ENCODE assay signal across 8 cellular contexts in the genomic region with DNA sequence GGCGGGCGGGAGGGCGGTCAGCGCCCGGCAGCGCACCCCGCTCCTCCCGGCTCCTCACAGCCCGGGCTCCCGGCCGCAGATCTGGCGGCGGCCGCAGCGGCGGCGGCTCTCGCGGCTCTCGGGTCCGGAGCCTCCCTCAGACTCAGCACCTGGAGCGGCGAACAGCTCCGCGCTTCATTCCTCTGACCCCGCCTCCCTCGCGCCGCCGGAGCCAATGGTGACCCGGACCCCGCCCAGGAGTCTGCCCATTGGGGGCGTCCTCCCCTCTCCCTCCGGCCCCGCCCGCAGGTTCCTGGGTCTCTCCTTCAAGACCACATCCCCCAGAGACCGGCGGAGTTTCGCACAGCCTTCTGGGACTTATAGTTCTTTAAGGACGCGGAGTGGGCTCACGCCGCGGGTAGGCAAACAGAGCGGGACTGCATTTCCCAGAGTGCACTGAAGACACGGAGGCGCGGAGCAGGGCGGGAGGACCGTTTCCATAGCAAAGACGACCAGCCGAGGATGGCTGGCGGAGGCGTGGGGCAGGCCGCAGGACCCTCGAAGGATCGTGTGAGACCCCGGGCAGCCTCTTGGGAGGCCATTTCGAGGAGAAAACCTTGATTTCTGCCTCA. TPM values are rescaled to one million over a fixed set of nuclear protein-coding genes. Genes with fewer than 3 reads are reported as not detected.
DNase-seq lines count a peak whose midpoint lies in the region; ATAC-seq and TF ChIP-seq lines count a peak whose summit lies in the region.

TSS of gene SMPD3 (minus strand) at position 149 of the 611 bp plus-strand sequence. CDS start 76,327 bp downstream, outside the sequence.

- no peaks in the 10 kb centered on the region for H3K36me3 ChIP-seq in Caco-2 (ENCODE audit: control insufficient read depth, insufficient read depth, low read length)
- H3K36me3 ChIP-seq in OCI-LY7 (ENCODE audit: insufficient read depth, low read length) = no peaks in the 10 kb centered on the region

- H4K20me1 ChIP-seq in OCI-LY7 (ENCODE audit: insufficient read depth, low read length) = no peaks in the 10 kb centered on the region

- BruUV-seq in Caco-2 (replicated peaks; lab: Mats Ljungman, UMichigan) = no TSS peak
- BruUV-seq in OCI-LY7 (replicated peaks; lab: Mats Ljungman, UMichigan) = no TSS peak

- CTCF ChIA-PET in Caco-2 (lab: Charles Lee) = interaction anchor here (0.6 to 2.2 kb wide), 8 partner anchors 22 to 116 kb away, joined by 3 to 9 read pairs (median 4); no protein-coding TSS in a partner anchor
- CTCF ChIA-PET in OCI-LY7 (lab: Charles Lee; ENCODE audit: unreplicated experiment) = no interaction called here

- H3K4me3 ChIP-seq in Caco-2 (ENCODE audit: low read depth, low read length) (peak within 1 kb of the TSS; percentile 43), OCI-LY7 (ENCODE audit: low read depth, low read length, poor library complexity, severe bottlenecking) (peak within 1 kb of the TSS; percentile 60)

- H3K9me2 ChIP-seq in OCI-LY7 (ENCODE audit: insufficient read depth, low read length) = no peaks in the 10 kb centered on the region

- peak within 1 kb of the TSS; percentile 77 for H3K4me3 Mint-ChIP-seq in Caco-2 (ENCODE audit: unreplicated experiment)

- H3K9me3 ChIP-seq in Caco-2 = no peaks in the 10 kb centered on the region
- no peaks in the 10 kb centered on the region for H3K9me3 ChIP-seq in OCI-LY7 (ENCODE audit: low read length)

- peaks cover 14% of the 10 kb centered on the region for H3K27me3 Mint-ChIP-seq in Caco-2 (ENCODE audit: insufficient read depth, unreplicated experiment)

- TF ChIP-seq CTCF in Caco-2 (IDR thresholded peaks at IDR 0.05; ENCODE audit: insufficient read depth in 1 of 2, low read depth in 1 of 2, low read length in 1 of 2, severe bottlenecking in 1 of 2, unreplicated experiment in 1 of 2) (peak in 1 of 2 experiments; percentile 8), OCI-LY7 (conservative IDR thresholded peaks at IDR 0.05; ENCODE audit: low read length) (no peak)

- peak; percentile 89 for ATAC-seq in GM21526 (IDR thresholded peaks at IDR 0.05; ENCODE audit: low FRiP score, unreplicated experiment)

- H3K27ac Mint-ChIP-seq in Caco-2 (ENCODE audit: unreplicated experiment) = peak within 1 kb of the TSS; percentile 58

- peak within 1 kb of the TSS; percentile 42; the same call in 1 of the 2 replicates for H2AFZ ChIP-seq in OCI-LY7 (ENCODE audit: low read length)

- intact Hi-C loops in Caco-2 (cut with micrococcal nuclease; ENCODE audit: unreplicated experiment) = loop anchor here (2.0 to 5.0 kb wide), 3 partner anchors 30 to 344 kb away; no protein-coding TSS in a partner anchor
- intact Hi-C loops in OCI-LY7 (cut with micrococcal nuclease; ENCODE audit: unreplicated experiment) = loop anchor here (5.0 to 10.0 kb wide), 3 partner anchors 44 to 146 kb away; no protein-coding TSS in a partner anchor

- peaks cover 2% of the 10 kb centered on the region; the same call in 1 of the 2 replicates for H3K27me3 ChIP-seq in Caco-2 (replicated peaks; ENCODE audit: control insufficient read depth, insufficient read depth, low read length)

- DNase-seq in Caco-2 (peak; percentile 100), HuH-7 (ENCODE audit: low spot score) (peak; percentile 99), OCI-LY7 (ENCODE audit: low spot score) (peak; percentile 100), activated T-cell treated with anti-CD3 and anti-CD28 coated beads for 4 hours (peak; percentile 94), epithelial cell of prostate (ENCODE audit: low read depth, low spot score) (peak; percentile 49), midbrain (lab: John Stamatoyannopoulos, UW) (peak; percentile 100)
- peak; percentile 95 for DNase-seq in stimulated activated CD8-positive, alpha-beta memory T cell treated with anti-CD3 and anti-CD28 coated beads, Interleukin-15, amount 100 ng/mL, for 24 hours (ENCODE audit: low read depth)

- no peaks in the 10 kb centered on the region for H3K79me2 ChIP-seq in OCI-LY7 (ENCODE audit: insufficient read depth, low read depth, low read length)

- H3K27ac ChIP-seq in OCI-LY7 (ENCODE audit: low read depth, low read length, poor library complexity, severe bottlenecking) = no peak within 1 kb of the TSS
- H3K27ac ChIP-seq in epithelial cell of prostate = no peak within 1 kb of the TSS

- H3K9me3 Mint-ChIP-seq in Caco-2 (ENCODE audit: unreplicated experiment) = no peaks in the 10 kb centered on the region

- H3K4me1 Mint-ChIP-seq in Caco-2 (ENCODE audit: low read depth, unreplicated experiment) = peaks cover 27% of the 10 kb centered on the region

- no peaks in the 10 kb centered on the region for H3K36me3 Mint-ChIP-seq in Caco-2 (ENCODE audit: insufficient read depth, unreplicated experiment)

- H3K4me2 ChIP-seq in OCI-LY7 (ENCODE audit: low read length) = peak within 1 kb of the TSS; percentile 79

- POLR2A ChIA-PET in Caco-2 (lab: Charles Lee) = interaction anchor here (0.5 to 0.6 kb wide), 2 partner anchors 8 to 288 kb away, joined by 3 read pairs; no protein-coding TSS in a partner anchor
- POLR2A ChIA-PET in OCI-LY7 (lab: Charles Lee) = no interaction called here

- H3K4me1 ChIP-seq in Caco-2 (peaks cover 28% of the 10 kb centered on the region), OCI-LY7 (ENCODE audit: insufficient read depth, low read length, poor library complexity, severe bottlenecking) (peaks cover 14% of the 10 kb centered on the region)

RNA-seq across cellular contexts. Expression of gene SMPD3, which starts in this region (rescaled TPM):
- total RNA-seq in Caco-2 (2022) (2.4 and 2.8 TPM in 2 replicates), OCI-LY7 (2022) (0.51 and 0.61 TPM in 2 replicates)
- 0.16 and 0.21 TPM in 2 replicates for total RNA-seq in OCI-LY7 (2014; rRNA removed; shearing (Covaris generic))

Comparison
In these comparisons a context has a peak if more than half of its experiments do, and no peak if none do; other contexts are left out.
1. Peak in DNase-seq, H3K4me3 ChIP-seq and H3K4me2 ChIP-seq in OCI-LY7; RNA of the gene not detected or under 1 TPM.
2. DNase-seq: peak in every context shown above with its lines; median percentile 100 in Caco-2; 100 in OCI-LY7; 100 in midbrain; 99 in HuH-7; 95 in stimulated activated CD8-positive, alpha-beta memory T cell treated with anti-CD3 and anti-CD28 coated beads, Interleukin-15, amount 100 ng/mL, for 24 hours; 94 in activated T-cell treated with anti-CD3 and anti-CD28 coated beads for 4 hours; 49 in epithelial cell of prostate.